9 cellular contexts compared by ENCODE assay signal in genomic region chr1:157773723-157774350, GRCh38. TPM values are rescaled to one million over a fixed set of nuclear protein-coding genes. Genes with fewer than 3 reads are reported as not detected.
DNase-seq lines count a peak whose midpoint lies in the region; ATAC-seq, FAIRE-seq and TF ChIP-seq lines count a peak whose summit lies in the region.
"Had no signal": no experiment of that assay in that cellular context is flagged by ENCODE, and none has a peak within 500 bp of the region (broad histone marks: within the 10 kb centered on the region; RNA-seq: fewer than 3 reads in every experiment).

No MANE protein-coding gene starts in this region.

- ATAC-seq in GM21717 (IDR thresholded peaks at IDR 0.05; ENCODE audit: unreplicated experiment) = peak; percentile 55

- no peak overlapping the region for H3K27ac ChIP-seq in keratinocyte (ENCODE audit: control insufficient read depth, insufficient read depth, low read length)
- H3K27ac ChIP-seq: esophagus muscularis mucosa had no signal

- H3K9me1 ChIP-seq in keratinocyte (ENCODE audit: control insufficient read depth, extremely low read depth, insufficient read depth, low read length) = no peaks in the 10 kb centered on the region

- dilution Hi-C loops in keratinocyte (cut with MboI; ENCODE audit: extremely low pct_ligation_motif_present, low sequenced_read_pairs) = no loop called here

- no peak for FAIRE-seq in keratinocyte (lab: Jason Lieb, UNC)

- no peak overlapping the region for H3K4me2 ChIP-seq in keratinocyte (ENCODE audit: control insufficient read depth, extremely low read depth, insufficient read depth, low read depth, low read length)

- DNase-seq in NAMALWA (ENCODE audit: low spot score) (peak; percentile 90), keratinocyte (ENCODE audit: low read depth, low spot score) (no peak), globus pallidus (ENCODE audit: low spot score) (no peak), dedifferentiated amniotic fluid mesenchymal stem cell (ENCODE audit: extremely low spot score) (no peak), NCI-H226 (no peak)
- DNase-seq in stimulated activated CD4-positive, alpha-beta T cell treated with anti-CD3 and anti-CD28 coated beads, Interleukin-1b, Interleukin-23, amount 100 ng/mL, for 48 hours = no peak

- H3K9ac ChIP-seq in keratinocyte (ENCODE audit: control insufficient read depth, extremely low read depth, insufficient read depth, low read length) = no peak overlapping the region

- no peaks in the 10 kb centered on the region for H3K27me3 ChIP-seq in keratinocyte (ENCODE audit: control insufficient read depth, extremely low read depth, insufficient read depth, low read length)
- H3K27me3 ChIP-seq: esophagus muscularis mucosa had no signal

- H3K9me3 ChIP-seq in keratinocyte (ENCODE audit: control insufficient read depth, low read depth, low read length) = no peaks in the 10 kb centered on the region
- H3K9me3 ChIP-seq: esophagus muscularis mucosa had no signal

- H3K4me1 ChIP-seq in keratinocyte (ENCODE audit: control insufficient read depth, extremely low read depth, insufficient read depth, low read length) = no peaks in the 10 kb centered on the region
- H3K4me1 ChIP-seq: esophagus muscularis mucosa had no signal

- no peak overlapping the region for H3K4me3 ChIP-seq in keratinocyte (ENCODE audit: control insufficient read depth in 2 of 3, extremely low read depth in 1 of 3, insufficient read depth in 2 of 3, low read depth in 1 of 3, low read length in 3 of 3)
- H3K4me3 ChIP-seq: esophagus muscularis mucosa had no signal

- H3K79me2 ChIP-seq in keratinocyte (ENCODE audit: control insufficient read depth, insufficient read depth, low read length) = no peaks in the 10 kb centered on the region

- H4K20me1 ChIP-seq in keratinocyte (ENCODE audit: control insufficient read depth, extremely low read depth, insufficient read depth, low read length) = no peaks in the 10 kb centered on the region

- no peak overlapping the region for H2AFZ ChIP-seq in keratinocyte (ENCODE audit: control insufficient read depth, low read length)

- no peaks in the 10 kb centered on the region for H3K36me3 ChIP-seq in keratinocyte (ENCODE audit: control insufficient read depth in 2 of 2, extremely low read depth in 1 of 2, insufficient read depth in 2 of 2, low read length in 2 of 2)
- H3K36me3 ChIP-seq: esophagus muscularis mucosa had no signal

- TF ChIP-seq CTCF in GM12874 (IDR thresholded peaks at IDR 0.05; ENCODE audit: insufficient read depth, low read depth, low read length) (peak; percentile 69), keratinocyte (optimal IDR thresholded peaks at IDR 0.05 in 1 of 3, IDR thresholded peaks at IDR 0.05 in 1 of 3, conservative IDR thresholded peaks at IDR 0.05 in 1 of 3; ENCODE audit: extremely low read depth in 1 of 3, insufficient read depth in 2 of 3, low read length in 3 of 3) (peak; percentile 13 to 25 (median 16))

RNA-seq across cellular contexts. Expression of gene FCRL2, which starts 3.1 kb away (rescaled TPM):
- polyA plus RNA-seq in keratinocyte = not detected in 3 replicates
- not detected for polyA plus RNA-seq in keratinocyte (2011; ENCODE audit: low read depth)
- not detected in 2 replicates for polyA plus RNA-seq in keratinocyte (2011; cell fraction: cytosol; rRNA removed)
- not detected in 2 replicates for polyA plus RNA-seq in keratinocyte (2011; cell fraction: nucleus; rRNA removed)
- not detected in 2 replicates for polyA plus RNA-seq in keratinocyte (2012; ENCODE audit: low replicate concordance)
- polyA minus RNA-seq in keratinocyte = not detected in 3 replicates
- not detected for polyA minus RNA-seq in keratinocyte (2011; cell fraction: cytosol; rRNA and poly(A)+ RNA removed)
- polyA minus RNA-seq in keratinocyte (2011; cell fraction: nucleus; rRNA and poly(A)+ RNA removed) = not detected in 2 replicates

RNA-seq across cellular contexts. Expression of gene FCRL1, which starts 46.1 kb away (rescaled TPM):
- polyA plus RNA-seq in keratinocyte = not detected in 3 replicates
- polyA plus RNA-seq in keratinocyte (2011; ENCODE audit: low read depth) = not detected
- not detected in 2 replicates for polyA plus RNA-seq in keratinocyte (2011; cell fraction: cytosol; rRNA removed)
- polyA plus RNA-seq in keratinocyte (2011; cell fraction: nucleus; rRNA removed) = not detected in 2 replicates
- polyA plus RNA-seq in keratinocyte (2012; ENCODE audit: low replicate concordance) = not detected in 2 replicates
- polyA minus RNA-seq in keratinocyte = not detected in 3 replicates
- not detected for polyA minus RNA-seq in keratinocyte (2011; cell fraction: cytosol; rRNA and poly(A)+ RNA removed)
- not detected in 2 replicates for polyA minus RNA-seq in keratinocyte (2011; cell fraction: nucleus; rRNA and poly(A)+ RNA removed)
